In the genomic region with DNA sequence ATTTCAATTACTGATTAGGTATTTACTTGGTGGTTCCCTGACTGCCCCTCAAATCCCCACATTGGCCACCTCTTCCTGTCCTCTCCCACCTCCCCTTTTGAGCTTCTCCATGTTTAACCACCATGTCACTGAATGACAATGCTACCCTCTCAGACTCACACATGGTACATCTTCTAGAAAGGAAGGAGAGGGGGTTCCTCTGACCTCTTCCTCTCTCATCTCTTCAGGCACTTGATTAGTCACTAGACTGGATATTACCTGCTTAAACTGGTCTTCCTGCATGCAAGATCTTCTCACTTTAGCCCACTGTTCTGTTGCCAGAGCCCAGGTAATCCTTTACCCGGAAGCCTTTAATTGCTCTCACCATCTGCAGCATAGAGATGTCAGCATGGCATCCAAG, we compare ENCODE assay signal across 15 cellular contexts.
"Had no signal": no experiment of that assay in that cellular context is flagged by ENCODE, and none has a peak within 500 bp of the region (broad histone marks: within the 10 kb centered on the region; RNA-seq: fewer than 3 reads in every experiment).

No MANE protein-coding gene starts in this region.

- H3K36me3 Mint-ChIP-seq: immature natural killer cell, mesothelial cell of epicardium had no signal

- H3K27ac Mint-ChIP-seq: activated naive CD4-positive, alpha-beta T cell treated with anti-CD3 and anti-CD28 coated beads, Interleukin-2, amount 50 U/mL, for 72 hours; immature natural killer cell; mesothelial cell of epicardium had no signal

- H3K4me1 ChIP-seq: colonic mucosa, lower lobe of right lung had no signal

- H3K9me3 ChIP-seq: colonic mucosa, lower lobe of right lung, ovary, sigmoid colon, spleen had no signal

- H3K9me3 Mint-ChIP-seq: activated naive CD4-positive, alpha-beta T cell treated with anti-CD3 and anti-CD28 coated beads, Interleukin-2, amount 50 U/mL, for 72 hours; immature natural killer cell; mesothelial cell of epicardium had no signal

- DNase-seq: activated CD4-positive, alpha-beta T cell treated with anti-CD3 and anti-CD28 coated beads, Interleukin-2, amount 50 U/mL, for 4 hours; activated gamma-delta T cell; activated T-cell treated with anti-CD3 and anti-CD28 coated beads, Interleukin-2, amount 50 U/mL, for 48 hours; caudate nucleus; colonic mucosa; foreskin fibroblast; glutamatergic neuron; immature natural killer cell; left cardiac atrium; lower lobe of right lung; ovary; sigmoid colon; spleen had no signal

- H3K27me3 ChIP-seq: colonic mucosa, ovary, sigmoid colon, spleen had no signal

- H3K4me3 Mint-ChIP-seq: immature natural killer cell, mesothelial cell of epicardium had no signal

- ATAC-seq: activated naive CD4-positive, alpha-beta T cell treated with anti-CD3 and anti-CD28 coated beads, Interleukin-2, amount 50 U/mL, for 72 hours; left cardiac atrium; lower lobe of right lung had no signal

- H3K36me3 ChIP-seq: colonic mucosa, lower lobe of right lung, ovary, sigmoid colon, spleen had no signal

- H3K4me3 ChIP-seq: colonic mucosa, lower lobe of right lung, ovary, sigmoid colon, spleen had no signal

- H3K27ac ChIP-seq: colonic mucosa, lower lobe of right lung, ovary, sigmoid colon, spleen had no signal
